ENCODE assay signal across 37 cellular contexts in the genomic region with DNA sequence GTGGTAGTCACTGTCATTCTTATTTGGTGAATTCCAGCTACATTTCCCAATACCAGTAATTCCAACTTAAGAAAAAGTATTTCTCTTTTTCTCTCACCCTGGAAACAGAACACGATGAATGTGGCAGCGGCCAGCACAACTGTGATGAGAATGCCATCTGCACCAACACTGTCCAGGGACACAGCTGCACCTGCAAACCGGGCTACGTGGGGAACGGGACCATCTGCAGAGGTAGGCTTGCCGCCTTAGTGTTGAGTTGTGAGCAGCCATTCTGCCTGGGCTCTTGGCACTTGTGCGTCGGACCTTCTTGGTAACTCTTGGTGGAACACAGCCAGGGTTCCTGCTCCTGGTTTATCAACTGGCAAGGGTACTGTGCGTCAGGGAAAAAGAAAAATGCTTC.
"Had no signal": no experiment of that assay in that cellular context is flagged by ENCODE, and none has a peak within 500 bp of the region (broad histone marks: within the 10 kb centered on the region; RNA-seq: fewer than 3 reads in every experiment).

No MANE protein-coding gene starts in this region.

- H3K9me3 Mint-ChIP-seq: activated naive CD4-positive, alpha-beta T cell treated with anti-CD3 and anti-CD28 coated beads, Interleukin-2, amount 50 U/mL, for 24 hours had no signal

- H3K27me3 ChIP-seq: ascending aorta, cardiac muscle cell had no signal

- H3K27me3 Mint-ChIP-seq: activated B cell treated with CpG ODN at 0.5 μM for 24 hours; activated CD4-positive, alpha-beta memory T cell treated with anti-CD3 and anti-CD28 coated beads for 36 hours; activated CD4-positive, alpha-beta T cell treated with anti-CD3 and anti-CD28 coated beads, Interleukin-2, amount 10 ng/mL, durations not matched to agents 24 days and 14 days; activated CD8-positive, alpha-beta T cell treated with anti-CD3 and anti-CD28 coated beads for 36 hours; activated naive CD4-positive, alpha-beta T cell treated with anti-CD3 and anti-CD28 coated beads, Interleukin-2, amount 10 ng/mL, durations not matched to agents 7 days and 5 days; activated naive CD8-positive, alpha-beta T cell; activated naive CD8-positive, alpha-beta T cell treated with anti-CD3 and anti-CD28 coated beads, Interleukin-2, amount 10 ng/mL, durations not matched to agents 7 days and 5 days; activated naive CD8-positive, alpha-beta T cell treated with anti-CD3 and anti-CD28 coated beads, Interleukin-2, amount 50 U/mL, for 24 hours; central memory CD8-positive, alpha-beta T cell had no signal

- ATAC-seq: activated CD8-positive, alpha-beta T cell treated with anti-CD3 and anti-CD28 coated beads for 36 hours; activated naive CD8-positive, alpha-beta T cell treated with anti-CD3 and anti-CD28 coated beads, Interleukin-2, amount 50 U/mL, for 24 hours had no signal

- H3K4me3 Mint-ChIP-seq: activated B cell treated with CpG ODN at 0.5 μM for 24 hours; activated CD4-positive, alpha-beta memory T cell treated with anti-CD3 and anti-CD28 coated beads for 36 hours; activated CD4-positive, alpha-beta T cell treated with anti-CD3 and anti-CD28 coated beads, Interleukin-2, amount 10 ng/mL, durations not matched to agents 24 days and 14 days; activated CD8-positive, alpha-beta T cell treated with anti-CD3 and anti-CD28 coated beads for 36 hours; activated naive CD4-positive, alpha-beta T cell treated with anti-CD3 and anti-CD28 coated beads, Interleukin-2, amount 10 ng/mL, durations not matched to agents 7 days and 5 days; activated naive CD4-positive, alpha-beta T cell treated with anti-CD3 and anti-CD28 coated beads, Interleukin-2, amount 50 U/mL, for 24 hours; activated naive CD8-positive, alpha-beta T cell; activated naive CD8-positive, alpha-beta T cell treated with anti-CD3 and anti-CD28 coated beads, Interleukin-2, amount 10 ng/mL, durations not matched to agents 7 days and 5 days; activated naive CD8-positive, alpha-beta T cell treated with anti-CD3 and anti-CD28 coated beads, Interleukin-2, amount 50 U/mL, for 24 hours; brain; central memory CD8-positive, alpha-beta T cell; T-helper 1 cell treated with Interleukin-12 subunit alpha and Interleukin-12 subunit beta and Interleukin-4 antibody, amounts not matched to agents 30 μg/mL and 1 μg/mL, for 36 hours; T-helper 2 cell treated with Interferon-gamma antibody and Interleukin-4, amounts not matched to agents 5 μg/mL and 100 μg/mL, for 36 hours had no signal

- H3K27ac Mint-ChIP-seq: activated B cell treated with CpG ODN at 0.5 μM for 24 hours; activated CD4-positive, alpha-beta memory T cell treated with anti-CD3 and anti-CD28 coated beads for 36 hours; activated CD4-positive, alpha-beta T cell treated with anti-CD3 and anti-CD28 coated beads, Interleukin-2, amount 10 ng/mL, durations not matched to agents 24 days and 14 days; activated CD8-positive, alpha-beta T cell treated with anti-CD3 and anti-CD28 coated beads for 36 hours; activated naive CD4-positive, alpha-beta T cell treated with anti-CD3 and anti-CD28 coated beads, Interleukin-2, amount 10 ng/mL, durations not matched to agents 7 days and 5 days; activated naive CD4-positive, alpha-beta T cell treated with anti-CD3 and anti-CD28 coated beads, Interleukin-2, amount 50 U/mL, for 24 hours; activated naive CD8-positive, alpha-beta T cell; activated naive CD8-positive, alpha-beta T cell treated with anti-CD3 and anti-CD28 coated beads, Interleukin-2, amount 10 ng/mL, durations not matched to agents 7 days and 5 days; activated naive CD8-positive, alpha-beta T cell treated with anti-CD3 and anti-CD28 coated beads, Interleukin-2, amount 50 U/mL, for 24 hours; activated T-helper 2 cell treated with anti-CD3 and anti-CD28 coated beads, Interferon-gamma antibody, Interleukin-2, Interleukin-4, amounts not matched to agents 10 μg/mL and 5 μg/mL and 100 μg/mL, durations not matched to agents 14 hours and 24 hours and 36 hours; brain; T-helper 1 cell treated with Interleukin-12 subunit alpha and Interleukin-12 subunit beta and Interleukin-4 antibody, amounts not matched to agents 30 μg/mL and 1 μg/mL, for 36 hours; T-helper 2 cell treated with Interferon-gamma antibody and Interleukin-4, amounts not matched to agents 5 μg/mL and 100 μg/mL, for 36 hours had no signal

- FAIRE-seq: bronchial epithelial cell, TTC549 had no signal

- H3K4me3 ChIP-seq: ascending aorta, cardiac muscle cell had no signal

- H3K4me1 ChIP-seq: ascending aorta had no signal

- DNase-seq: activated B cell treated with CpG ODN at 0.5 μM for 24 hours; activated CD4-positive, alpha-beta memory T cell treated with anti-CD3 and anti-CD28 coated beads for 36 hours; activated CD4-positive, alpha-beta T cell treated with anti-CD3 and anti-CD28 coated beads for 4 hours; activated CD4-positive, alpha-beta T cell treated with anti-CD3 and anti-CD28 coated beads, Interleukin-2, amount 10 ng/mL, durations not matched to agents 24 days and 14 days; activated CD4-positive, alpha-beta T cell treated with anti-CD3 and anti-CD28 coated beads, Interleukin-2, amount 50 U/mL, for 1 hour; activated CD4-positive, alpha-beta T cell treated with anti-CD3 and anti-CD28 coated beads, Interleukin-2, amount 50 U/mL, for 4 hours; activated CD4-positive, CD25-positive, alpha-beta regulatory T cell treated with anti-CD3 and anti-CD28 coated beads, Interleukin-2, amount 50 U/mL, for 72 hours; activated CD8-positive, alpha-beta memory T cell treated with anti-CD3 and anti-CD28 coated beads, Interleukin-2, amount 50 U/mL, for 4 hours; activated CD8-positive, alpha-beta T cell treated with anti-CD3 and anti-CD28 coated beads for 36 hours; activated effector memory CD4-positive, alpha-beta T cell treated with Interleukin-2 at 50 U/mL for 16 hours; activated gamma-delta T cell; activated naive CD4-positive, alpha-beta T cell treated with anti-CD3 and anti-CD28 coated beads, Interleukin-2, amount 10 ng/mL, durations not matched to agents 7 days and 5 days; activated naive CD4-positive, alpha-beta T cell treated with Interleukin-2 at 50 U/mL for 16 hours; activated naive CD8-positive, alpha-beta T cell treated with anti-CD3 and anti-CD28 coated beads, Interleukin-2, amount 10 ng/mL, durations not matched to agents 7 days and 5 days; activated naive CD8-positive, alpha-beta T cell treated with anti-CD3 and anti-CD28 coated beads, Interleukin-2, amount 50 U/mL, for 24 hours; activated T-cell treated with anti-CD3 and anti-CD28 coated beads for 4 hours; activated T-cell treated with anti-CD3 and anti-CD28 coated beads, Interleukin-2, amount 50 U/mL, for 1 hour; activated T-cell treated with anti-CD3 and anti-CD28 coated beads, Interleukin-2, amount 50 U/mL, for 48 hours; amygdala; anterior cingulate cortex; caudate nucleus; cerebellar nuclear complex; T-helper 1 cell; T-helper 2 cell; T-helper 9 cell had no signal

- H3K4me1 Mint-ChIP-seq: activated B cell treated with CpG ODN at 0.5 μM for 24 hours; activated CD4-positive, alpha-beta T cell treated with anti-CD3 and anti-CD28 coated beads, Interleukin-2, amount 10 ng/mL, durations not matched to agents 24 days and 14 days; activated naive CD4-positive, alpha-beta T cell treated with anti-CD3 and anti-CD28 coated beads, Interleukin-2, amount 10 ng/mL, durations not matched to agents 7 days and 5 days; activated naive CD4-positive, alpha-beta T cell treated with anti-CD3 and anti-CD28 coated beads, Interleukin-2, amount 50 U/mL, for 24 hours; activated naive CD8-positive, alpha-beta T cell treated with anti-CD3 and anti-CD28 coated beads, Interleukin-2, amount 10 ng/mL, durations not matched to agents 7 days and 5 days; activated naive CD8-positive, alpha-beta T cell treated with anti-CD3 and anti-CD28 coated beads, Interleukin-2, amount 50 U/mL, for 24 hours; brain; central memory CD8-positive, alpha-beta T cell had no signal

- H3K27ac ChIP-seq: ascending aorta, cardiac muscle cell, VCaP had no signal

- H3K9me3 ChIP-seq: ascending aorta had no signal

- H3K36me3 Mint-ChIP-seq: activated CD4-positive, alpha-beta memory T cell treated with anti-CD3 and anti-CD28 coated beads for 36 hours; activated naive CD4-positive, alpha-beta T cell treated with anti-CD3 and anti-CD28 coated beads, Interleukin-2, amount 10 ng/mL, durations not matched to agents 7 days and 5 days; activated naive CD4-positive, alpha-beta T cell treated with anti-CD3 and anti-CD28 coated beads, Interleukin-2, amount 50 U/mL, for 24 hours; activated naive CD8-positive, alpha-beta T cell; activated naive CD8-positive, alpha-beta T cell treated with anti-CD3 and anti-CD28 coated beads, Interleukin-2, amount 10 ng/mL, durations not matched to agents 7 days and 5 days; brain had no signal

- H3K36me3 ChIP-seq: ascending aorta, cardiac muscle cell had no signal
